In genomic region chr7:108296911-108297310, GRCh38 we compare ENCODE assay signal across 2 cellular contexts.
TF ChIP-seq lines count a peak whose summit lies in the region.

No MANE protein-coding gene starts in this region.

TF ChIP-seq in SK-N-SH, 30 proteins besides CTCF, POLR2A, EP300 and RAD21 (continued from another document):
- TF ChIP-seq GATA2 (CRISPR knock-in tag; IDR thresholded peaks at IDR 0.05) (no peak), JUND (IDR thresholded peaks at IDR 0.05) (no peak)

TF ChIP-seq in SK-N-SH treated with all-trans-retinoic acid at 6 μM for 48 hours, 23 proteins besides CTCF, POLR2A, EP300 and RAD21 (continued from another document):
- TF ChIP-seq TSHZ2 (CRISPR knock-in tag; IDR thresholded peaks at IDR 0.05) = no peak
- no peak for TF ChIP-seq SNAI2 (CRISPR knock-in tag; IDR thresholded peaks at IDR 0.05)
- TF ChIP-seq CSRNP3 (CRISPR knock-in tag; IDR thresholded peaks at IDR 0.05) = no peak
- no peak for TF ChIP-seq ZC3H10 (CRISPR knock-in tag; IDR thresholded peaks at IDR 0.05)
- no peak for TF ChIP-seq TOX (CRISPR knock-in tag; IDR thresholded peaks at IDR 0.05; ENCODE audit: borderline replicate concordance)
TF ChIP-seq in SK-N-SH treated with all-trans-retinoic acid at 6 μM for 48 hours: peak in this region for 0.
